ENCODE assay signal across 31 cellular contexts in the genomic region with DNA sequence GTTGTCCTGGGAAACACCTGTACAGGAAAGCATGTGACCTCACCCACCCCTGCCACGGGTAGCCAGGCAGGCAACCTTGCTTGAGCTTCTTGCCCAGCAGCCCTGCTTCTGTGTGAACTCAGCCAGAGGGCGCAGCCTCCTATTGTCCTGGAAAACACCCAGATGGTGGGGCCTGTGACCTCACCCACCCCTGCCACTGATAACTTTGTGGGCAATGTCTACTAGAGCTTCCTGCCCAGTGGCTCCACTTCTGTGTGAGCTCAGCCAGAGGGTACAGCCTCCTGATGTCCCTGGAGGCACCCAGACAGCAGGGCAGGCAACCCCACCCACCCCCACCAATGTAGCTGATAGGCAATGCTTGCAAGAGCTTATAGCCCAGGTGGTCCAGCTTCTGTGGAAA.
"Had no signal": no experiment of that assay in that cellular context is flagged by ENCODE, and none has a peak within 500 bp of the region (broad histone marks: within the 10 kb centered on the region; RNA-seq: fewer than 3 reads in every experiment).

No MANE protein-coding gene starts in this region.

- H3K27ac Mint-ChIP-seq: activated CD4-positive, alpha-beta memory T cell treated with anti-CD3 and anti-CD28 coated beads for 36 hours; activated CD4-positive, alpha-beta T cell treated with anti-CD3 and anti-CD28 coated beads for 36 hours; activated CD4-positive, alpha-beta T cell treated with anti-CD3 and anti-CD28 coated beads, Interleukin-2, amount 10 ng/mL, durations not matched to agents 24 days and 14 days; activated CD8-positive, alpha-beta memory T cell treated with anti-CD3 and anti-CD28 coated beads, Interleukin-2, amount 10 ng/mL, durations not matched to agents 7 days and 5 days; activated CD8-positive, alpha-beta T cell treated with anti-CD3 and anti-CD28 coated beads, Interleukin-2, amount 10 ng/mL, durations not matched to agents 7 days and 5 days; activated naive CD8-positive, alpha-beta T cell; activated naive CD8-positive, alpha-beta T cell treated with anti-CD3 and anti-CD28 coated beads, Interleukin-2, amount 50 U/mL, for 24 hours; activated T-cell treated with anti-CD3 and anti-CD28 coated beads, Interleukin-2, amount 50 U/mL, for 24 hours; activated T-cell treated with anti-CD3 and anti-CD28 coated beads, Interleukin-2, amount 50 U/mL, for 72 hours; brain; endodermal cell; T-helper 17 cell had no signal

- H3K4me1 ChIP-seq: adrenal gland, ascending aorta, breast epithelium, colonic mucosa had no signal

- H3K4me3 Mint-ChIP-seq: activated CD4-positive, alpha-beta memory T cell treated with anti-CD3 and anti-CD28 coated beads for 36 hours; activated CD4-positive, alpha-beta T cell treated with anti-CD3 and anti-CD28 coated beads for 36 hours; activated CD4-positive, alpha-beta T cell treated with anti-CD3 and anti-CD28 coated beads, Interleukin-2, amount 10 ng/mL, durations not matched to agents 24 days and 14 days; activated CD8-positive, alpha-beta memory T cell treated with anti-CD3 and anti-CD28 coated beads, Interleukin-2, amount 10 ng/mL, durations not matched to agents 7 days and 5 days; activated CD8-positive, alpha-beta T cell treated with anti-CD3 and anti-CD28 coated beads, Interleukin-2, amount 10 ng/mL, durations not matched to agents 7 days and 5 days; activated naive CD8-positive, alpha-beta T cell; activated naive CD8-positive, alpha-beta T cell treated with anti-CD3 and anti-CD28 coated beads, Interleukin-2, amount 50 U/mL, for 24 hours; activated T-cell treated with anti-CD3 and anti-CD28 coated beads, Interleukin-2, amount 50 U/mL, for 24 hours; activated T-cell treated with anti-CD3 and anti-CD28 coated beads, Interleukin-2, amount 50 U/mL, for 72 hours; brain; endodermal cell; T-helper 17 cell had no signal

- H3K36me3 Mint-ChIP-seq: activated CD4-positive, alpha-beta memory T cell treated with anti-CD3 and anti-CD28 coated beads for 36 hours; activated CD8-positive, alpha-beta memory T cell treated with anti-CD3 and anti-CD28 coated beads, Interleukin-2, amount 10 ng/mL, durations not matched to agents 7 days and 5 days; activated naive CD8-positive, alpha-beta T cell; brain had no signal

- H3K27me3 ChIP-seq: adrenal gland, ascending aorta, breast epithelium, cardiac muscle cell, colonic mucosa had no signal

- H3K4me1 Mint-ChIP-seq: activated CD4-positive, alpha-beta T cell treated with anti-CD3 and anti-CD28 coated beads for 36 hours; activated CD4-positive, alpha-beta T cell treated with anti-CD3 and anti-CD28 coated beads, Interleukin-2, amount 10 ng/mL, durations not matched to agents 24 days and 14 days; activated CD8-positive, alpha-beta memory T cell treated with anti-CD3 and anti-CD28 coated beads, Interleukin-2, amount 10 ng/mL, durations not matched to agents 7 days and 5 days; activated naive CD8-positive, alpha-beta T cell treated with anti-CD3 and anti-CD28 coated beads, Interleukin-2, amount 50 U/mL, for 24 hours; brain; endodermal cell; T-helper 17 cell had no signal

- H3K36me3 ChIP-seq: adrenal gland, ascending aorta, breast epithelium, cardiac muscle cell, colonic mucosa had no signal

- H3K9me3 ChIP-seq: adrenal gland, ascending aorta, breast epithelium, colonic mucosa had no signal

- ATAC-seq: activated CD4-positive, alpha-beta T cell treated with anti-CD3 and anti-CD28 coated beads for 36 hours; activated CD8-positive, alpha-beta memory T cell treated with anti-CD3 and anti-CD28 coated beads, Interleukin-2, amount 10 ng/mL, durations not matched to agents 7 days and 5 days; activated CD8-positive, alpha-beta T cell treated with anti-CD3 and anti-CD28 coated beads, Interleukin-2, amount 10 ng/mL, durations not matched to agents 7 days and 5 days; activated naive CD8-positive, alpha-beta T cell treated with anti-CD3 and anti-CD28 coated beads, Interleukin-2, amount 50 U/mL, for 24 hours; activated T-cell treated with anti-CD3 and anti-CD28 coated beads, Interleukin-2, amount 50 U/mL, for 72 hours; esophagus mucosa; T-helper 17 cell had no signal

- H3K27me3 Mint-ChIP-seq: activated naive CD8-positive, alpha-beta T cell treated with anti-CD3 and anti-CD28 coated beads, Interleukin-2, amount 50 U/mL, for 24 hours; brain had no signal

- DNase-seq: activated CD4-positive, alpha-beta memory T cell treated with anti-CD3 and anti-CD28 coated beads for 36 hours; activated CD4-positive, alpha-beta T cell treated with anti-CD3 and anti-CD28 coated beads for 36 hours; activated CD4-positive, alpha-beta T cell treated with anti-CD3 and anti-CD28 coated beads, Interleukin-2, amount 10 ng/mL, durations not matched to agents 24 days and 14 days; activated CD4-positive, CD25-positive, alpha-beta regulatory T cell; activated CD4-positive, CD25-positive, alpha-beta regulatory T cell treated with anti-CD3 and anti-CD28 coated beads, Interleukin-2, amount 50 U/mL, for 72 hours; activated CD8-positive, alpha-beta memory T cell treated with anti-CD3 and anti-CD28 coated beads, Interleukin-2, amount 10 ng/mL, durations not matched to agents 7 days and 5 days; activated CD8-positive, alpha-beta memory T cell treated with anti-CD3 and anti-CD28 coated beads, Interleukin-2, amount 50 U/mL, for 4 hours; activated CD8-positive, alpha-beta T cell treated with anti-CD3 and anti-CD28 coated beads, Interleukin-2, amount 10 ng/mL, durations not matched to agents 7 days and 5 days; activated gamma-delta T cell; activated naive CD4-positive, alpha-beta T cell; activated naive CD4-positive, alpha-beta T cell treated with anti-CD3 and anti-CD28 coated beads, Interleukin-2, amount 50 U/mL, for 16 hours; activated naive CD8-positive, alpha-beta T cell treated with anti-CD3 and anti-CD28 coated beads, Interleukin-2, amount 50 U/mL, for 24 hours; activated T-cell treated with anti-CD3 and anti-CD28 coated beads, Interleukin-2, amount 50 U/mL, for 24 hours; activated T-cell treated with anti-CD3 and anti-CD28 coated beads, Interleukin-2, amount 50 U/mL, for 72 hours; adrenal gland; amygdala; central memory CD4-positive, alpha-beta T cell; cerebellar nuclear complex; colonic mucosa; effector memory CD4-positive, alpha-beta T cell; endodermal cell; foreskin fibroblast; head of caudate nucleus; T-helper 1 cell; T-helper 17 cell had no signal

- H3K4me3 ChIP-seq: adrenal gland, ascending aorta, breast epithelium, cardiac muscle cell, colonic mucosa had no signal

- H3K27ac ChIP-seq: adrenal gland, ascending aorta, breast epithelium, cardiac muscle cell, colonic mucosa had no signal

- H3K9me3 Mint-ChIP-seq: activated CD4-positive, alpha-beta memory T cell treated with anti-CD3 and anti-CD28 coated beads for 36 hours; activated CD4-positive, alpha-beta T cell treated with anti-CD3 and anti-CD28 coated beads, Interleukin-2, amount 10 ng/mL, durations not matched to agents 24 days and 14 days; activated naive CD8-positive, alpha-beta T cell treated with anti-CD3 and anti-CD28 coated beads, Interleukin-2, amount 50 U/mL, for 24 hours; activated T-cell treated with anti-CD3 and anti-CD28 coated beads, Interleukin-2, amount 50 U/mL, for 24 hours; activated T-cell treated with anti-CD3 and anti-CD28 coated beads, Interleukin-2, amount 50 U/mL, for 72 hours; brain; endodermal cell had no signal
